ENCODE assay signal across 8 cellular contexts in genomic region chr3:10242182-10243065, GRCh38. TPM values are rescaled to one million over a fixed set of nuclear protein-coding genes. Genes with fewer than 3 reads are reported as not detected.
DNase-seq lines count a peak whose midpoint lies in the region; ATAC-seq and TF ChIP-seq lines count a peak whose summit lies in the region.

No MANE protein-coding gene starts in this region.

- CTCF ChIA-PET in activated B cell treated with CpG ODN at 0.5 μM for 24 hours (lab: Charles Lee): no interaction called here

- H3K27ac Mint-ChIP-seq in activated B cell treated with CpG ODN at 0.5 μM for 24 hours: peak overlapping the region; percentile 41
- H3K27ac Mint-ChIP-seq in central memory CD8-positive, alpha-beta T cell (ENCODE audit: low read depth): peak overlapping the region; percentile 67

- no peak overlapping the region for H3K4me2 ChIP-seq in GM23248 (ENCODE audit: unreplicated experiment)

- H3K27me3 ChIP-seq in GM23248 (replicated peaks; ENCODE audit: insufficient read depth) (no peaks in the 10 kb centered on the region), BE2C (no peaks in the 10 kb centered on the region)

- H3K27me3 Mint-ChIP-seq in activated B cell treated with CpG ODN at 0.5 μM for 24 hours: no peaks in the 10 kb centered on the region
- H3K27me3 Mint-ChIP-seq in central memory CD8-positive, alpha-beta T cell: no peaks in the 10 kb centered on the region

- peak overlapping the region; percentile 33; the same call in 1 of the 2 replicates for H3K27ac ChIP-seq in GM23248

- peaks cover 5% of the 10 kb centered on the region for H3K4me1 Mint-ChIP-seq in activated B cell treated with CpG ODN at 0.5 μM for 24 hours
- H3K4me1 Mint-ChIP-seq in central memory CD8-positive, alpha-beta T cell: peaks cover 42% of the 10 kb centered on the region

- TF ChIP-seq CTCF in activated B cell treated with CpG ODN at 0.5 μM for 24 hours (IDR thresholded peaks at IDR 0.05) (no peak), BE2C (IDR thresholded peaks at IDR 0.05; ENCODE audit: low read depth, low read length) (no peak)

- no peaks in the 10 kb centered on the region for H3K36me3 ChIP-seq in GM23248 (ENCODE audit: low read depth)
- H3K36me3 ChIP-seq in BE2C: no peaks in the 10 kb centered on the region

- peak overlapping the region; percentile 51; the same call in 1 of the 2 replicates for H3K9ac ChIP-seq in GM23248

- peak overlapping the region; percentile 51; the same call in 1 of the 2 replicates for H2AFZ ChIP-seq in GM23248

- 72 to 76% methylated on average over 7 of the region's 7 CpGs for WGBS in GM23248 (ENCODE audit: low coverage in 1 of 2, low lambda C conversion rate in 2 of 2, missing lambda C conversion rate in 2 of 2), 2 experiments

- H3K4me3 Mint-ChIP-seq in activated B cell treated with CpG ODN at 0.5 μM for 24 hours: no peak overlapping the region
- H3K4me3 Mint-ChIP-seq in central memory CD8-positive, alpha-beta T cell: peak overlapping the region; percentile 69

- H3K9me3 Mint-ChIP-seq in activated B cell treated with CpG ODN at 0.5 μM for 24 hours: peaks cover 13% of the 10 kb centered on the region
- peaks cover 5% of the 10 kb centered on the region for H3K9me3 Mint-ChIP-seq in central memory CD8-positive, alpha-beta T cell

- H3K4me1 ChIP-seq in GM23248 (ENCODE audit: insufficient read depth) (0 out of 2 replicates have a peak, but pooled peaks cover 3% of the 10 kb centered on the region), BE2C (no peaks in the 10 kb centered on the region)

- in situ Hi-C loops in GM23248 (cut with MboI): no loop called here

- H3K36me3 Mint-ChIP-seq in activated B cell treated with CpG ODN at 0.5 μM for 24 hours (ENCODE audit: low read depth): peaks cover 47% of the 10 kb centered on the region
- peaks cover 16% of the 10 kb centered on the region for H3K36me3 Mint-ChIP-seq in central memory CD8-positive, alpha-beta T cell (ENCODE audit: insufficient read depth)

- peak; percentile 62 for DNase-seq in GM23248
- DNase-seq in activated B cell treated with CpG ODN at 0.5 μM for 24 hours: no peak
- peak; percentile 32 to 50 for DNase-seq in central memory CD8-positive, alpha-beta T cell (ENCODE audit: low spot score in 2 of 2)
- peak; percentile 87 for DNase-seq in stimulated activated CD4-positive, alpha-beta T cell treated with anti-CD3 and anti-CD28 coated beads, Interleukin-15, amount 100 ng/mL, for 24 hours
- no peak for DNase-seq in BE2C
- no peak for DNase-seq in middle frontal gyrus (ENCODE audit: extremely low spot score, low spot score)
- DNase-seq in NCI-H524 treated with DMSO at 0.1 percent for 48 hours (lab: John Stamatoyannopoulos, UW): no peak
- no peak for DNase-seq in NCI-H1105 treated with DMSO at 0.1 percent for 48 hours (lab: John Stamatoyannopoulos, UW)

- no peaks in the 10 kb centered on the region for H4K20me1 ChIP-seq in GM23248 (ENCODE audit: insufficient read depth)

- intact Hi-C loops in activated B cell treated with CpG ODN at 0.5 μM for 24 hours (cut with micrococcal nuclease): no loop called here

- no peaks in the 10 kb centered on the region for H3K79me2 ChIP-seq in GM23248 (ENCODE audit: insufficient read depth)

- POLR2A ChIA-PET in activated B cell treated with CpG ODN at 0.5 μM for 24 hours (lab: Charles Lee): no interaction called here

- ATAC-seq in activated B cell treated with CpG ODN at 0.5 μM for 24 hours (ENCODE audit: low read depth): no peak
- ATAC-seq in central memory CD8-positive, alpha-beta T cell (replicated peaks; ENCODE audit: extremely low read depth, poor library complexity, severe bottlenecking): peak; percentile 99

- H3K9me3 ChIP-seq in GM23248 (ENCODE audit: low read depth): no peaks in the 10 kb centered on the region
- H3K9me3 ChIP-seq in BE2C: no peaks in the 10 kb centered on the region

- no peaks in the 10 kb centered on the region for H3K9me2 ChIP-seq in GM23248 (ENCODE audit: insufficient read depth)

- no peaks in the 10 kb centered on the region; the same call in 1 of the 2 replicates for H3F3A ChIP-seq in GM23248 (ENCODE audit: insufficient read depth)

- H3K4me3 ChIP-seq in GM23248 (no peak overlapping the region), BE2C (ENCODE audit: low read depth, low read length) (no peak overlapping the region)

RNA-seq across cellular contexts. Expression of gene TATDN2, which starts 5.8 kb away (rescaled TPM):
- 8.4 and 10.1 TPM in 2 replicates for total RNA-seq in GM23248 (2014; rRNA removed; shearing (Covaris generic))
- polyA plus RNA-seq in GM23248 (2016; fragmentation: Nextera tagmentation; extraction: Ambion mirVana): 4.6 and 4.9 TPM in 2 replicates
- total RNA-seq in activated B cell treated with CpG ODN at 0.5 μM for 24 hours: 55.6 and 56.2 TPM in 2 replicates
- 15.8 TPM for polyA plus RNA-seq in BE2C (2012; ENCODE audit: insufficient read depth, insufficient read length, low read depth)

RNA-seq across cellular contexts. Expression of gene GHRL, which starts 50.3 kb away (rescaled TPM):
- not detected in 2 replicates for total RNA-seq in GM23248 (2014; rRNA removed; shearing (Covaris generic))
- 0.71 TPM in 1 of 2 replicates, not detected in the other for polyA plus RNA-seq in GM23248 (2016; fragmentation: Nextera tagmentation; extraction: Ambion mirVana)
- total RNA-seq in activated B cell treated with CpG ODN at 0.5 μM for 24 hours: 1.4 and 2.8 TPM in 2 replicates
- not detected for polyA plus RNA-seq in BE2C (2012; ENCODE audit: insufficient read depth, insufficient read length, low read depth)

Comparison
In these comparisons a context has a peak if more than half of its experiments do, and no peak if none do; other contexts are left out.
1. DNase-seq: peak in GM23248 (single experiment), central memory CD8-positive, alpha-beta T cell (2 of 2) and stimulated activated CD4-positive, alpha-beta T cell treated with anti-CD3 and anti-CD28 coated beads, Interleukin-15, amount 100 ng/mL, for 24 hours (single experiment); none in activated B cell treated with CpG ODN at 0.5 μM for 24 hours (single experiment), BE2C (single experiment), middle frontal gyrus (single experiment), NCI-H524 treated with DMSO at 0.1 percent for 48 hours (single experiment) and NCI-H1105 treated with DMSO at 0.1 percent for 48 hours (single experiment).